Comparison of ENCODE assay signal across 8 cellular contexts in the genomic region with DNA sequence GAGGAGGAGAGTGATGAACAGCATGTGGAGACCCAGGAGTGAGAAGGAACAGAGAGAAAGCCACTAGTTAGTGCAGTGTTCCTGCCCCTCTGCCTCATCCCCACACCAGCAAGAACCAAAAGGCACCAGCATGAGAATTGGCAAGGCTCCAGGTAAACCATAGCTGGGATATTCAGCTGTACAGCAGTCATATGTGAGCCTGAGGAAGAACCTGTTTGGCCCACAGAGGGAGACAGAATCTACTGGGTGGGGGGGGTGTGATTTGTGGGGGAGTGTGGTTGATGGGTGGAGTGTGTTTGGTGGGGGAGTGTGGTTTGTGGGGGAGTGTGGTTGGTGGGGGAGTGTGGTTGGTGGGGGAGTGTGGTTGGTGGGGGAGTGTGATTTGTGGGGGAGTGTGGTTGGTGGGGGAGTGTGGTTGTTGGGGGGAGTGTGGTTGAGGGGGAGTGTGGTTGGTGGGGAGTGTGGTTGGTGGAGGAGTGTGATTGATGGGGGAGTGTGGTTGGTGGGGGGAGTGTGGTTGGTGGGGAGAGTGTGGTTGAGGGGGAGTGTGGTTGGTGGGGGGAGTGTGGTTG. TPM values are rescaled to one million over a fixed set of nuclear protein-coding genes. Genes with fewer than 3 reads are reported as not detected.
DNase-seq lines count a peak whose midpoint lies in the region; ATAC-seq and TF ChIP-seq lines count a peak whose summit lies in the region.

No MANE protein-coding gene starts in this region.

- H3K4me3 Mint-ChIP-seq in Calu3 (ENCODE audit: low read depth, unreplicated experiment) (no peak overlapping the region), CD14-positive monocyte (no peak overlapping the region)

- H3K9ac ChIP-seq in Karpas-422 (ENCODE audit: low read length): no peak overlapping the region

- peaks cover 16% of the 10 kb centered on the region for H3K36me3 Mint-ChIP-seq in Calu3 (ENCODE audit: insufficient read depth, unreplicated experiment)
- H3K36me3 Mint-ChIP-seq in CD14-positive monocyte: peaks cover 53 to 60% of the 10 kb centered on the region in 2 donors

- no peak overlapping the region for H3K27ac ChIP-seq in Karpas-422 (ENCODE audit: low read length)

- peaks cover 8% of the 10 kb centered on the region; the same call in 1 of the 2 replicates for H4K20me1 ChIP-seq in Karpas-422 (ENCODE audit: insufficient read depth, low read depth, low read length)

- H3K27me3 ChIP-seq in Karpas-422 (ENCODE audit: low read length): no peaks in the 10 kb centered on the region

- intact Hi-C loops in Calu3 (cut with micrococcal nuclease; ENCODE audit: unreplicated experiment): no loop called here
- intact Hi-C loops in CD14-positive monocyte (cut with micrococcal nuclease): no loop called here

- H3K27ac Mint-ChIP-seq in Calu3 (ENCODE audit: unreplicated experiment) (peak overlapping the region; percentile 62), CD14-positive monocyte (peak overlapping the region in 3 of 7 donors; percentile 1 to 55 (median 13))

- ATAC-seq in GM18517 (IDR thresholded peaks at IDR 0.05; ENCODE audit: unreplicated experiment): no peak

- peaks cover 12% of the 10 kb centered on the region for H3K4me1 ChIP-seq in Karpas-422 (ENCODE audit: low read length)

- BruUV-seq in Calu3 (replicated peaks; lab: Mats Ljungman, UMichigan): no TSS peak

- CTCF ChIA-PET in Calu3 (lab: Charles Lee): no interaction called here

- H3K4me2 ChIP-seq in Karpas-422 (ENCODE audit: low read depth, low read length, poor library complexity, severe bottlenecking): no peak overlapping the region

- no peaks in the 10 kb centered on the region for H3K9me3 ChIP-seq in Karpas-422 (ENCODE audit: low read length)

- no peak overlapping the region for H3K4me3 ChIP-seq in Karpas-422 (ENCODE audit: low read length)

- TF ChIP-seq CTCF in Calu3 (IDR thresholded peaks at IDR 0.05; ENCODE audit: unreplicated experiment) (no peak), CD14-positive monocyte (IDR thresholded peaks at IDR 0.05) (no peak)

- no peaks in the 10 kb centered on the region for H3K36me3 ChIP-seq in Karpas-422 (ENCODE audit: insufficient read depth, low read length)

- peaks cover 65% of the 10 kb centered on the region for H3K4me1 Mint-ChIP-seq in Calu3 (ENCODE audit: low read depth, unreplicated experiment)
- peaks cover 50% of the 10 kb centered on the region for H3K4me1 Mint-ChIP-seq in CD14-positive monocyte

- H3K9me3 Mint-ChIP-seq in Calu3 (ENCODE audit: low read depth, unreplicated experiment) (no peaks in the 10 kb centered on the region), CD14-positive monocyte (no peaks in the 10 kb centered on the region)

- no peak overlapping the region for H2AFZ ChIP-seq in Karpas-422 (ENCODE audit: low read length)

- DNase-seq in Calu3: peak; percentile 25
- peak; percentile 33 for DNase-seq in M059J (ENCODE audit: low read depth)
- peak; percentile 56 for DNase-seq in astrocyte of the hippocampus (ENCODE audit: low read depth, low spot score)
- peak; percentile 61 to 84 for DNase-seq in lung microvascular endothelial cell (ENCODE audit: low read depth in 2 of 2)
- no peak for DNase-seq in T1000 (lab: John Stamatoyannopoulos, UW)
- no peak for DNase-seq in Karpas-422
- DNase-seq in CD14-positive monocyte (ENCODE audit: low spot score): no peak

- H3K9me2 ChIP-seq in Karpas-422 (replicated peaks; ENCODE audit: insufficient read depth, low read length): no peaks in the 10 kb centered on the region

- peaks cover 79% of the 10 kb centered on the region for H3K79me2 ChIP-seq in Karpas-422 (ENCODE audit: low read length)

- H3K27me3 Mint-ChIP-seq in Calu3 (ENCODE audit: unreplicated experiment) (no peaks in the 10 kb centered on the region), CD14-positive monocyte (ENCODE audit: low read depth in 3 of 3) (peaks cover 2 to 6% (median 6%) of the 10 kb centered on the region in 3 donors)

RNA-seq across cellular contexts. Expression of a gene that starts 19.4 kb away (rescaled TPM):
- total RNA-seq in Calu3 (2022) (86.8 and 106 TPM in 2 replicates), lung microvascular endothelial cell (17.9 and 26.0 TPM in 2 replicates)
- 20.2 and 28.7 TPM in 2 replicates for total RNA-seq in M059J (2014; rRNA removed; shearing (Covaris generic))
- total RNA-seq in Karpas-422 (2014; rRNA removed; shearing (Covaris generic); ENCODE audit: low replicate concordance): 28.7 and 56.6 TPM in 2 replicates
- polyA plus RNA-seq in CD14-positive monocyte: 1 to 10 TPM; 3.2 to 7.2 TPM

RNA-seq across cellular contexts. Expression of a gene that starts 45.6 kb away (rescaled TPM):
- total RNA-seq in Calu3 (2022): 11.0 and 13.0 TPM in 2 replicates
- 3.7 and 7.5 TPM in 2 replicates for total RNA-seq in M059J (2014; rRNA removed; shearing (Covaris generic))
- 23.8 TPM in 2 replicates for total RNA-seq in lung microvascular endothelial cell
- 13.1 and 23.3 TPM in 2 replicates for total RNA-seq in Karpas-422 (2014; rRNA removed; shearing (Covaris generic); ENCODE audit: low replicate concordance)
- polyA plus RNA-seq in CD14-positive monocyte: 1 to 10 TPM; 3.5 to 4.0 TPM

RNA-seq across cellular contexts. Expression of a gene that starts 46.7 kb away (rescaled TPM):
- total RNA-seq in Calu3 (2022) (2.1 and 3.2 TPM in 2 replicates), lung microvascular endothelial cell (0.44 and 1.6 TPM in 2 replicates)
- 0.20 TPM in 1 of 2 replicates, not detected in the other for total RNA-seq in M059J (2014; rRNA removed; shearing (Covaris generic))
- 0.26 and 0.43 TPM in 2 replicates for total RNA-seq in Karpas-422 (2014; rRNA removed; shearing (Covaris generic); ENCODE audit: low replicate concordance)
- 1 to 10 TPM; 1.9 to 4.2 TPM for polyA plus RNA-seq in CD14-positive monocyte

RNA-seq across cellular contexts. Expression of a gene that starts 50.3 kb away (rescaled TPM):
- total RNA-seq in Calu3 (2022): 0.19 TPM in 1 of 2 replicates, not detected in the other
- 0.02 TPM in 1 of 2 replicates, not detected in the other for total RNA-seq in M059J (2014; rRNA removed; shearing (Covaris generic))
- 0.65 and 1.4 TPM in 2 replicates for total RNA-seq in lung microvascular endothelial cell
- 0.11 and 0.22 TPM in 2 replicates for total RNA-seq in Karpas-422 (2014; rRNA removed; shearing (Covaris generic); ENCODE audit: low replicate concordance)
- polyA plus RNA-seq in CD14-positive monocyte: 1 to 10 TPM in 1 of 2 donors, under 1 TPM in 1; 0.54 to 2.1 TPM

Comparison
In these comparisons a context has a peak if more than half of its experiments do, and no peak if none do; other contexts are left out.
1. DNase-seq: peak in Calu3 (single experiment), M059J (single experiment), astrocyte of the hippocampus (single experiment) and lung microvascular endothelial cell (2 of 2); none in T1000 (single experiment), Karpas-422 (single experiment) and CD14-positive monocyte (single experiment).